Comparison of ENCODE assay signal across 18 cellular contexts in genomic region chr4:88446124-88446523, GRCh38.
"Had no signal": no experiment of that assay in that cellular context is flagged by ENCODE, and none has a peak within 500 bp of the region (broad histone marks: within the 10 kb centered on the region; RNA-seq: fewer than 3 reads in every experiment).

No MANE protein-coding gene starts in this region.

- H3K4me1 ChIP-seq: adrenal gland, pancreas, tibial nerve, vagina had no signal

- H3K79me2 ChIP-seq: hepatocyte had no signal

- H2AFZ ChIP-seq: hepatocyte had no signal

- H3K9me3 ChIP-seq: adrenal gland, pancreas, tibial nerve, vagina had no signal

- H3K27me3 ChIP-seq: adrenal gland, hepatocyte, pancreas, tibial nerve, vagina had no signal

- H3K27me3 Mint-ChIP-seq: activated CD8-positive, alpha-beta memory T cell treated with anti-CD3 and anti-CD28 coated beads, Interleukin-2, amount 10 ng/mL, durations not matched to agents 7 days and 5 days; dendritic cell treated with granulocyte-macrophage colony-stimulating factor and Interleukin-4, amounts not matched to agents 40 ng/mL and 50 ng/mL, for 4 days; naive thymus-derived CD8-positive, alpha-beta T cell; stimulated activated memory B cell treated with anti-CD40 and anti-IgM and Interleukin-4, amounts not matched to agents 10 μg/mL and 1 μg/mL and 100 μg/mL, for 72 hours had no signal

- H3K27ac Mint-ChIP-seq: activated CD8-positive, alpha-beta memory T cell treated with anti-CD3 and anti-CD28 coated beads, Interleukin-2, amount 10 ng/mL, durations not matched to agents 7 days and 5 days; dendritic cell treated with granulocyte-macrophage colony-stimulating factor and Interleukin-4, amounts not matched to agents 40 ng/mL and 50 ng/mL, for 4 days; naive thymus-derived CD8-positive, alpha-beta T cell; stimulated activated memory B cell treated with anti-CD40 and anti-IgM and Interleukin-4, amounts not matched to agents 10 μg/mL and 1 μg/mL and 100 μg/mL, for 72 hours had no signal

- H3K27ac ChIP-seq: adrenal gland, hepatocyte, pancreas, tibial nerve, vagina had no signal

- H3K4me3 Mint-ChIP-seq: activated CD8-positive, alpha-beta memory T cell treated with anti-CD3 and anti-CD28 coated beads, Interleukin-2, amount 10 ng/mL, durations not matched to agents 7 days and 5 days; dendritic cell treated with granulocyte-macrophage colony-stimulating factor and Interleukin-4, amounts not matched to agents 40 ng/mL and 50 ng/mL, for 4 days; naive thymus-derived CD8-positive, alpha-beta T cell; stimulated activated memory B cell treated with anti-CD40 and anti-IgM and Interleukin-4, amounts not matched to agents 10 μg/mL and 1 μg/mL and 100 μg/mL, for 72 hours had no signal

- H3K36me3 ChIP-seq: adrenal gland, pancreas, vagina had no signal

- H3K9me3 Mint-ChIP-seq: naive thymus-derived CD8-positive, alpha-beta T cell had no signal

- DNase-seq: activated CD4-positive, alpha-beta T cell treated with anti-CD3 and anti-CD28 coated beads, Interleukin-2, amount 50 U/mL, for 48 hours; activated CD8-positive, alpha-beta memory T cell treated with anti-CD3 and anti-CD28 coated beads, Interleukin-2, amount 10 ng/mL, durations not matched to agents 7 days and 5 days; activated naive CD4-positive, alpha-beta T cell treated with anti-CD3 and anti-CD28 coated beads, Interleukin-2, amount 50 U/mL, for 16 hours; activated T-cell treated with anti-CD3 and anti-CD28 coated beads, Interleukin-2, amount 50 U/mL, for 1 hour; adrenal gland; erythroblast; kidney; left ventricle myocardium superior; mesenchymal stem cell; naive thymus-derived CD8-positive, alpha-beta T cell; pancreas; T-helper 1 cell; T1000 had no signal

- H3K4me3 ChIP-seq: adrenal gland, hepatocyte, pancreas, tibial nerve, vagina had no signal

- FAIRE-seq: kidney, pancreas had no signal

- H3K4me2 ChIP-seq: hepatocyte had no signal

- ATAC-seq: activated CD8-positive, alpha-beta memory T cell treated with anti-CD3 and anti-CD28 coated beads, Interleukin-2, amount 10 ng/mL, durations not matched to agents 7 days and 5 days; left ventricle myocardium superior; naive thymus-derived CD8-positive, alpha-beta T cell; pancreas; stimulated activated memory B cell treated with anti-CD40 and anti-IgM and Interleukin-4, amounts not matched to agents 10 μg/mL and 1 μg/mL and 100 μg/mL, for 72 hours had no signal
